1 cellular context compared by ENCODE assay signal in the genomic region with DNA sequence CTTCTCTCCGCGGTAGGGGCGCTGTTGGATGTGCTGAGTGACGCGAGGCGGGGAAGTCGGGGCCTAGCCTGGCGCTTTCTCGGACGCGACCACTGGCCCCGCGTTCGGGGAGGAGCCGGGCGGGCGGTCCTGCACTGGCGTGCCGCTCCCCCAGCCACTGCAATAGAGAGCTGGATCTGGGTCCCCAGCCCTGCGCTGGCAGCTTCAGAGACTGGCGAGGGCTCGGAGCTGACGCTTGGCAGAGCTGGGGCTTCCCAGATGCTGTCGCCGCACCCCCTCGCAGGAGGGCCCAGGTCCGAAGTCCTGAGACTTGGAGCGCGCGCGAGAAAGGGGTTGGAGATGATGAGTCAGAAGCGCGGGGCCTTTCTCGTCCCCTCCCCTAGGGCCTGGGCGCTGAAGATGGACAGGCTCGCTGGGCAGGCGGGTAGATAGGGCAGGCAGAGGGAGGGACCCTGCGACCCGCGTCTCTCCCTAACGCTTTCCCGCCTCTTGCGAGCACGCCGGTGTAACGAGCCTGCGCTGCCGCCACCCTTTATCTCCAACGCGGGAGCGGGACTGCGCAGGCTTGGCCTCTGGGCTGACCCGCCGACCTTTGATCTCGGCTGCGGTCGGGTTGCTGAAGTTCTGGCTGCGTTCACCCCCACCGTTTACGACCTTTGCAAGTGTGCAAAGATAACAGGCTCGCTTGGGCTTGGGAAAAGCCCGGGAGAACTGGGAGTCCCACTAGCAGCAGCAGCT.
TF ChIP-seq lines count a peak whose summit lies in the region.

No MANE protein-coding gene starts in this region.

TF ChIP-seq in IMR-90, 13 proteins besides CTCF, POLR2A, EP300 and RAD21:
- peak; percentile 32; the same call in 1 of the 2 replicates for TF ChIP-seq FOS (IDR thresholded peaks at IDR 0.05; ENCODE audit: low read depth, low read length)
- TF ChIP-seq, protein P1, sequence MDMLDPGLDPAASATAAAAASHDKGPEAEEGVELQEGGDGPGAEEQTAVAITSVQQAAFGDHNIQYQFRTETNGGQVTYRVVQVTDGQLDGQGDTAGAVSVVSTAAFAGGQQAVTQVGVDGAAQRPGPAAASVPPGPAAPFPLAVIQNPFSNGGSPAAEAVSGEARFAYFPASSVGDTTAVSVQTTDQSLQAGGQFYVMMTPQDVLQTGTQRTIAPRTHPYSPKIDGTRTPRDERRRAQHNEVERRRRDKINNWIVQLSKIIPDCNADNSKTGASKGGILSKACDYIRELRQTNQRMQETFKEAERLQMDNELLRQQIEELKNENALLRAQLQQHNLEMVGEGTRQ (IDR thresholded peaks at IDR 0.05; ENCODE audit: low read depth, low read length), result no peak
- 0 out of 2 replicates have a peak, but pooled peaks have one; percentile 30 for TF ChIP-seq MXI1 (IDR thresholded peaks at IDR 0.05; ENCODE audit: borderline replicate concordance, low read depth, low read length)
- TF ChIP-seq ELK1 (IDR thresholded peaks at IDR 0.05; ENCODE audit: borderline replicate concordance, low read depth, low read length), result no peak
- no peak for TF ChIP-seq MAFK (IDR thresholded peaks at IDR 0.05; ENCODE audit: low read depth, low read length)
- TF ChIP-seq SMC3 (IDR thresholded peaks at IDR 0.05; ENCODE audit: low read depth, low read length), result no peak
- TF ChIP-seq CEBPB (IDR thresholded peaks at IDR 0.05; ENCODE audit: low read depth, low read length), result no peak
- TF ChIP-seq RFX5 (IDR thresholded peaks at IDR 0.05; ENCODE audit: low read depth, low read length), result no peak
- no peak for TF ChIP-seq NFE2L2 (IDR thresholded peaks at IDR 0.05; ENCODE audit: low read depth, low read length)
- peak; percentile 99; the same call in 1 of the 2 replicates for TF ChIP-seq CHD1 (IDR thresholded peaks at IDR 0.05; ENCODE audit: low read depth, low read length)
- peak; percentile 98 for TF ChIP-seq BHLHE40 (IDR thresholded peaks at IDR 0.05; ENCODE audit: low read depth, low read length)
- TF ChIP-seq MAZ (IDR thresholded peaks at IDR 0.05; ENCODE audit: borderline replicate concordance, low read depth, low read length), result no peak
- TF ChIP-seq RCOR1 (IDR thresholded peaks at IDR 0.05; ENCODE audit: insufficient replicate concordance, low read length), result no peak
